8 cellular contexts compared by ENCODE assay signal in genomic region chr19:801030-801860, GRCh38. TPM values are rescaled to one million over a fixed set of nuclear protein-coding genes. Genes with fewer than 3 reads are reported as not detected.
DNase-seq lines count a peak whose midpoint lies in the region; ATAC-seq and TF ChIP-seq lines count a peak whose summit lies in the region.

No MANE protein-coding gene starts in this region.

- WGBS in HUES64 = 88% methylated on average over 29 of the region's 29 CpGs
- whole genome bisulfite sequencing in mammary epithelial cell (ENCODE audit: low coverage, missing lambda C conversion rate) = 8% methylated on average over 14 of the region's 29 CpGs

- H3K4me1 ChIP-seq in A673 (ENCODE audit: insufficient read depth, low read length, poor library complexity, severe bottlenecking) = peaks cover 72% of the 10 kb centered on the region
- peaks cover 22% of the 10 kb centered on the region for H3K4me1 ChIP-seq in HUES64 (ENCODE audit: insufficient read depth, low read length)
- peaks cover 37% of the 10 kb centered on the region for H3K4me1 ChIP-seq in mammary epithelial cell (ENCODE audit: insufficient read depth, low read length)
- peaks cover 61% of the 10 kb centered on the region for H3K4me1 ChIP-seq in lower lobe of right lung
- peaks cover 48% of the 10 kb centered on the region for H3K4me1 ChIP-seq in upper lobe of right lung

- ATAC-seq in lower lobe of right lung (peak; percentile 0 to 26), upper lobe of right lung (peak; percentile 0)

- intact Hi-C loops in A673 (cut with micrococcal nuclease; ENCODE audit: unreplicated experiment) = no loop called here
- intact Hi-C loops in mammary epithelial cell (cut with micrococcal nuclease) = no loop called here
- intact Hi-C loops in lower lobe of right lung (cut with DNase I) = no loop called here
- intact Hi-C loops in upper lobe of right lung (cut with DNase I) = no loop called here

- DNase-seq in A673 (ENCODE audit: low spot score) (peak; percentile 77), mammary epithelial cell (peak; percentile 56), lower lobe of right lung (peak; percentile 88), upper lobe of right lung (peak; percentile 89), amniotic stem cell (lab: John Stamatoyannopoulos, UW) (no peak), G401 (ENCODE audit: low spot score) (no peak)
- no peak for DNase-seq in effector CD4-positive, alpha-beta T cell

- POLR2A ChIA-PET in A673 (lab: Charles Lee; ENCODE audit: low non-redundant PET) = interaction anchor here (0.6 kb wide), 1 partner anchor 48 kb away, joined by 3 read pairs; no protein-coding TSS in a partner anchor

- TF ChIP-seq CTCF in A673 (conservative IDR thresholded peaks at IDR 0.05; ENCODE audit: low read depth, low read length) = no peak
- TF ChIP-seq CTCF in mammary epithelial cell (conservative IDR thresholded peaks at IDR 0.05 in 1 of 2, IDR thresholded peaks at IDR 0.05 in 1 of 2; ENCODE audit: extremely low read depth in 1 of 2, insufficient read depth in 1 of 2, low read depth in 1 of 2, low read length in 2 of 2) = no peak
- no peak for TF ChIP-seq CTCF in lower lobe of right lung (IDR thresholded peaks at IDR 0.05)
- TF ChIP-seq CTCF in upper lobe of right lung (IDR thresholded peaks at IDR 0.05) = no peak

- H3K9me3 ChIP-seq in A673 (ENCODE audit: low read depth, low read length, poor library complexity, severe bottlenecking) = no peaks in the 10 kb centered on the region
- H3K9me3 ChIP-seq in HUES64 (ENCODE audit: insufficient read depth, low read depth, low read length) = no peaks in the 10 kb centered on the region
- H3K9me3 ChIP-seq in mammary epithelial cell (replicated peaks; ENCODE audit: insufficient read depth, low read length) = no peaks in the 10 kb centered on the region
- no peaks in the 10 kb centered on the region for H3K9me3 ChIP-seq in lower lobe of right lung
- H3K9me3 ChIP-seq in upper lobe of right lung = no peaks in the 10 kb centered on the region

- in situ Hi-C loops in mammary epithelial cell (cut with MboI; ENCODE audit: low sequenced_read_pairs in 2 of 2) = no loop called here
- in situ Hi-C loops in G401 (cut with HindIII; ENCODE audit: low sequenced_read_pairs) = no loop called here

- H3K27me3 ChIP-seq in A673 (replicated peaks; ENCODE audit: insufficient read depth, low read depth, low read length, poor library complexity) (no peaks in the 10 kb centered on the region), HUES64 (ENCODE audit: insufficient read depth, low read length) (no peaks in the 10 kb centered on the region), mammary epithelial cell (ENCODE audit: insufficient read depth, low read length) (no peaks in the 10 kb centered on the region), lower lobe of right lung (ENCODE audit: low read depth) (no peaks in the 10 kb centered on the region), upper lobe of right lung (no peaks in the 10 kb centered on the region)

- no TSS peak for BruUV-seq in A673 (replicated peaks; lab: Mats Ljungman, UMichigan)
- no TSS peak for BruUV-seq in mammary epithelial cell (replicated peaks; lab: Mats Ljungman, UMichigan)

- H3K27ac ChIP-seq in A673 (ENCODE audit: low read depth, low read length, poor library complexity, severe bottlenecking) = peak overlapping the region; percentile 64
- H3K27ac ChIP-seq in HUES64 (ENCODE audit: low read depth, low read length) = peak overlapping the region; percentile 10; the same call in 1 of the 2 replicates
- no peak overlapping the region for H3K27ac ChIP-seq in mammary epithelial cell (ENCODE audit: insufficient read depth, low read depth, low read length)
- H3K27ac ChIP-seq in lower lobe of right lung = peak overlapping the region; percentile 96
- peak overlapping the region; percentile 61 for H3K27ac ChIP-seq in upper lobe of right lung

- dilution Hi-C loops in mammary epithelial cell (cut with HindIII; ENCODE audit: low sequenced_read_pairs) = no loop called here

- H3K4me3 ChIP-seq in A673 (ENCODE audit: low read depth, low read length, poor library complexity, severe bottlenecking) (peak overlapping the region; percentile 99), HUES64 (ENCODE audit: low read length) (no peak overlapping the region; the same call in 1 of the 2 replicates), mammary epithelial cell (replicated peaks in 1 of 3; ENCODE audit: insufficient read depth in 1 of 3, low read depth in 2 of 3, low read length in 3 of 3) (peak overlapping the region; percentile 3 to 44 (median 36)), lower lobe of right lung (peak overlapping the region; percentile 85), upper lobe of right lung (peak overlapping the region; percentile 83)

- peak overlapping the region; percentile 87 for H3K4me2 ChIP-seq in mammary epithelial cell (ENCODE audit: insufficient read depth, low read depth, low read length)

- peaks cover 57% of the 10 kb centered on the region for H4K20me1 ChIP-seq in mammary epithelial cell (ENCODE audit: insufficient read depth, low read length)

- CTCF ChIA-PET in A673 (lab: Charles Lee) = no interaction called here
- CTCF ChIA-PET in mammary epithelial cell (lab: Charles Lee; ENCODE audit: low non-redundant PET) = no interaction called here

- H3K9ac ChIP-seq in HUES64 (ENCODE audit: low read depth, low read length) = peak overlapping the region; percentile 1; the same call in 1 of the 2 replicates
- H3K9ac ChIP-seq in mammary epithelial cell (ENCODE audit: insufficient read depth, low read length) = no peak overlapping the region

- H3K36me3 ChIP-seq in A673 (ENCODE audit: insufficient read depth, low read length, poor library complexity, severe bottlenecking) = peaks cover 66% of the 10 kb centered on the region
- peaks cover 71% of the 10 kb centered on the region for H3K36me3 ChIP-seq in HUES64 (ENCODE audit: insufficient read depth, low read length)
- peaks cover 18% of the 10 kb centered on the region for H3K36me3 ChIP-seq in mammary epithelial cell (ENCODE audit: insufficient read depth, low read length)
- peaks cover 65% of the 10 kb centered on the region for H3K36me3 ChIP-seq in lower lobe of right lung
- H3K36me3 ChIP-seq in upper lobe of right lung = peaks cover 64% of the 10 kb centered on the region

- no peak overlapping the region for H2AFZ ChIP-seq in mammary epithelial cell (ENCODE audit: low read depth, low read length)

- peaks cover 90% of the 10 kb centered on the region for H3K79me2 ChIP-seq in mammary epithelial cell (ENCODE audit: insufficient read depth, low read length)

RNA-seq across cellular contexts. Expression of gene PTBP1, which starts 4.0 kb away (rescaled TPM):
- total RNA-seq in A673 (2021) (713 and 800 TPM in 2 replicates), mammary epithelial cell (100 to 1,000 TPM in 1 of 2 donors, 10 to 100 TPM in 1; 88.9 to 383 TPM), lower lobe of right lung (254 TPM), upper lobe of right lung (245 TPM)
- polyA plus RNA-seq in HUES64 (2013, experiment 1 of 2) = 388 TPM
- polyA plus RNA-seq in HUES64 (2013, experiment 2 of 2) = 354 TPM
- 214 TPM for polyA plus RNA-seq in mammary epithelial cell
- 178 TPM for polyA minus RNA-seq in mammary epithelial cell
- total RNA-seq in G401 (2014; rRNA removed; shearing (Covaris generic)) = 273 and 361 TPM in 2 replicates

RNA-seq across cellular contexts. Expression of gene PLPPR3, which starts 20.5 kb away (rescaled TPM):
- total RNA-seq in A673 (2021) (13.3 and 20.1 TPM in 2 replicates), mammary epithelial cell (under 1 TPM in 1 of 2 donors, not detected in 1; under 0.01 TPM), lower lobe of right lung (2.1 TPM), upper lobe of right lung (0.46 TPM)
- 34.9 TPM for polyA plus RNA-seq in HUES64 (2013, experiment 1 of 2)
- polyA plus RNA-seq in HUES64 (2013, experiment 2 of 2) = 47.1 TPM
- not detected for polyA plus RNA-seq in mammary epithelial cell
- polyA minus RNA-seq in mammary epithelial cell = not detected
- total RNA-seq in G401 (2014; rRNA removed; shearing (Covaris generic)) = 47.9 and 54.5 TPM in 2 replicates

RNA-seq across cellular contexts. Expression of gene AZU1, which starts 26.4 kb away (rescaled TPM):
- total RNA-seq in A673 (2021) (not detected in 2 replicates), mammary epithelial cell (not detected), lower lobe of right lung (1.7 TPM), upper lobe of right lung (0.75 TPM)
- polyA plus RNA-seq in HUES64 (2013, experiment 1 of 2) = 0.25 TPM
- polyA plus RNA-seq in HUES64 (2013, experiment 2 of 2) = not detected
- polyA plus RNA-seq in mammary epithelial cell = not detected
- not detected for polyA minus RNA-seq in mammary epithelial cell
- 0.25 TPM in 1 of 2 replicates, not detected in the other for total RNA-seq in G401 (2014; rRNA removed; shearing (Covaris generic))

RNA-seq across cellular contexts. Expression of gene PRTN3, which starts 39.6 kb away (rescaled TPM):
- not detected in 2 replicates for total RNA-seq in A673 (2021)
- polyA plus RNA-seq in HUES64 (2013, experiment 1 of 2) = not detected
- polyA plus RNA-seq in HUES64 (2013, experiment 2 of 2) = not detected
- total RNA-seq in mammary epithelial cell = not detected
- polyA plus RNA-seq in mammary epithelial cell = not detected
- polyA minus RNA-seq in mammary epithelial cell = not detected
- total RNA-seq in lower lobe of right lung = not detected
- total RNA-seq in upper lobe of right lung = not detected
- total RNA-seq in G401 (2014; rRNA removed; shearing (Covaris generic)) = 2.3 TPM in 1 of 2 replicates, not detected in the other

RNA-seq across cellular contexts. Expression of gene MISP, which starts 50.3 kb away (rescaled TPM):
- total RNA-seq in A673 (2021) (0.11 TPM in 1 of 2 replicates, not detected in the other), mammary epithelial cell (10 to 100 TPM; 15.3 to 21.0 TPM), lower lobe of right lung (8.9 TPM), upper lobe of right lung (15.9 TPM)
- 0.55 TPM for polyA plus RNA-seq in HUES64 (2013, experiment 1 of 2)
- polyA plus RNA-seq in HUES64 (2013, experiment 2 of 2) = 0.32 TPM
- 13.8 TPM for polyA plus RNA-seq in mammary epithelial cell
- 8.1 TPM for polyA minus RNA-seq in mammary epithelial cell
- total RNA-seq in G401 (2014; rRNA removed; shearing (Covaris generic)) = 1.2 and 2.8 TPM in 2 replicates

Comparison
In these comparisons a context has a peak if more than half of its experiments do, and no peak if none do; other contexts are left out.
1. DNase-seq: peak in A673 (single experiment), mammary epithelial cell (single experiment), lower lobe of right lung (single experiment) and upper lobe of right lung (single experiment); none in effector CD4-positive, alpha-beta T cell (single experiment), amniotic stem cell (single experiment) and G401 (single experiment).